In the genomic region with DNA sequence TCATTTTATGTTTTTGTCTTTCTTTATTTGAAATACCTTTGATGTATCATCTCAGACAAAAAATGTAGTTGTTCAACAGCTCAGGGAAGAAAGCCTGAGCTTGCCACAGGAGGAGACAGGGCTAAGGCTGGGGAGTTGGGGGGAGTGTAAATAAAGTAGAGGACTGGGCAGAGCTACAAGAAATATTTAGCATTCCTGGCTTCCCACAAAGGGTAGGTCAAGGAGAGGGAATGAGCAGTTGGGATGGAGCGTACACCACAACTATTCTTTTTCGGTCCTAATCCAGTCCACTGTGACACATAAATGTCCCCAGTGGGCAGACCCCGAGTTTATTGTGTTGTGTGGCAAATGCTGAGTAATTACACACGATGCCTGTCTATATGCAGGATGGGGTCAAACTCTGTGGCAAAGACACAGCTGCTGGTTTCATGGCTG, we compare ENCODE assay signal across 1 cellular context.
TF ChIP-seq lines count a peak whose summit lies in the region.

No MANE protein-coding gene starts in this region.

TF ChIP-seq in SK-N-SH, 30 proteins besides CTCF, POLR2A, EP300 and RAD21 (continued from another document):
- TF ChIP-seq CHD2 (IDR thresholded peaks at IDR 0.05; ENCODE audit: low read length, partially characterized antibody), result no peak
- TF ChIP-seq FOXJ3 (CRISPR knock-in tag; IDR thresholded peaks at IDR 0.05), result no peak
- TF ChIP-seq FOXM1 (IDR thresholded peaks at IDR 0.05; ENCODE audit: low read depth), result peak; percentile 87
- TF ChIP-seq YY1 (IDR thresholded peaks at IDR 0.05; ENCODE audit: low read depth), result no peak
- TF ChIP-seq, protein P1, sequence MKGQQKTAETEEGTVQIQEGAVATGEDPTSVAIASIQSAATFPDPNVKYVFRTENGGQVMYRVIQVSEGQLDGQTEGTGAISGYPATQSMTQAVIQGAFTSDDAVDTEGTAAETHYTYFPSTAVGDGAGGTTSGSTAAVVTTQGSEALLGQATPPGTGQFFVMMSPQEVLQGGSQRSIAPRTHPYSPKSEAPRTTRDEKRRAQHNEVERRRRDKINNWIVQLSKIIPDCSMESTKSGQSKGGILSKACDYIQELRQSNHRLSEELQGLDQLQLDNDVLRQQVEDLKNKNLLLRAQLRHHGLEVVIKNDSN (IDR thresholded peaks at IDR 0.05; ENCODE audit: borderline replicate concordance, low read depth), result peak; percentile 29; the same call in 1 of the 2 replicates
- peak; percentile 76 for TF ChIP-seq POLR2AphosphoS5 (IDR thresholded peaks at IDR 0.05; ENCODE audit: low read depth, low read length)
- TF ChIP-seq, protein P2, sequence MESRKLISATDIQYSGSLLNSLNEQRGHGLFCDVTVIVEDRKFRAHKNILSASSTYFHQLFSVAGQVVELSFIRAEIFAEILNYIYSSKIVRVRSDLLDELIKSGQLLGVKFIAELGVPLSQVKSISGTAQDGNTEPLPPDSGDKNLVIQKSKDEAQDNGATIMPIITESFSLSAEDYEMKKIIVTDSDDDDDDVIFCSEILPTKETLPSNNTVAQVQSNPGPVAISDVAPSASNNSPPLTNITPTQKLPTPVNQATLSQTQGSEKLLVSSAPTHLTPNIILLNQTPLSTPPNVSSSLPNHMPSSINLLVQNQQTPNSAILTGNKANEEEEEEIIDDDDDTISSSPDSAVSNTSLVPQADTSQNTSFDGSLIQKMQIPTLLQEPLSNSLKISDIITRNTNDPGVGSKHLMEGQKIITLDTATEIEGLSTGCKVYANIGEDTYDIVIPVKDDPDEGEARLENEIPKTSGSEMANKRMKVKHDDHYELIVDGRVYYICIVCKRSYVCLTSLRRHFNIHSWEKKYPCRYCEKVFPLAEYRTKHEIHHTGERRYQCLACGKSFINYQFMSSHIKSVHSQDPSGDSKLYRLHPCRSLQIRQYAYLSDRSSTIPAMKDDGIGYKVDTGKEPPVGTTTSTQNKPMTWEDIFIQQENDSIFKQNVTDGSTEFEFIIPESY (IDR thresholded peaks at IDR 0.05; ENCODE audit: borderline replicate concordance, low read depth), result peak; percentile 50; the same call in 1 of the 2 replicates
TF ChIP-seq in SK-N-SH: peak in this region for 17.
